In genomic region chr12:104583311-104583710, GRCh38 we compare ENCODE assay signal across 14 cellular contexts.
A peak's percentile ranks its signal among the peaks of the same experiment; 100 is the strongest.
DNase-seq lines count a peak whose midpoint lies in the region; ATAC-seq, FAIRE-seq and TF ChIP-seq lines count a peak whose summit lies in the region.
"Had no signal": no experiment of that assay in that cellular context is flagged by ENCODE, and none has a peak within 500 bp of the region (broad histone marks: within the 10 kb centered on the region; RNA-seq: fewer than 3 reads in every experiment).

No MANE protein-coding gene starts in this region.

- no TSS peak for BruUV-seq in A673 (replicated peaks; lab: Mats Ljungman, UMichigan)

- no peak overlapping the region for H3K4me3 Mint-ChIP-seq in activated T-helper 17 cell treated with anti-CD3 and anti-CD28 coated beads, Interleukin-2, amount 50 U/mL, for 72 hours
- no peak overlapping the region for H3K4me3 Mint-ChIP-seq in GM23338

- TF ChIP-seq CTCF in mucosa of descending colon (IDR thresholded peaks at IDR 0.05): no peak
- TF ChIP-seq CTCF in GM23338 (conservative IDR thresholded peaks at IDR 0.05; ENCODE audit: low read depth in 2 of 2): no peak
- no peak for TF ChIP-seq CTCF in A673 (conservative IDR thresholded peaks at IDR 0.05; ENCODE audit: low read depth, low read length)

- H3K4me2 ChIP-seq in GM23338: no peak overlapping the region

- H3K4me1 Mint-ChIP-seq in activated T-helper 17 cell treated with anti-CD3 and anti-CD28 coated beads, Interleukin-2, amount 50 U/mL, for 72 hours: peaks cover 54% of the 10 kb centered on the region
- peaks cover 19% of the 10 kb centered on the region for H3K4me1 Mint-ChIP-seq in GM23338

- H3K79me2 ChIP-seq in GM23338 (replicated peaks; ENCODE audit: insufficient read depth): no peaks in the 10 kb centered on the region

- H3K4me1 ChIP-seq in mucosa of descending colon (ENCODE audit: low read depth): peaks cover 3% of the 10 kb centered on the region
- peaks cover 5% of the 10 kb centered on the region; the same call in 1 of the 2 replicates for H3K4me1 ChIP-seq in GM23338 (ENCODE audit: insufficient read depth)
- H3K4me1 ChIP-seq in A673 (ENCODE audit: insufficient read depth, low read length, poor library complexity, severe bottlenecking): no peaks in the 10 kb centered on the region
- H3K4me1 ChIP-seq: uterus had no signal

- no peak for DNase-seq in GM12891 (ENCODE audit: insufficient read length, low spot score)
- DNase-seq in SKM-1 (lab: John Stamatoyannopoulos, UW; ENCODE audit: unreplicated experiment): no peak
- DNase-seq in mucosa of descending colon: no peak
- DNase-seq in GM23338 (ENCODE audit: low spot score): no peak
- no peak for DNase-seq in A673 (ENCODE audit: low spot score)
- DNase-seq: activated naive CD4-positive, alpha-beta T cell treated with anti-CD3 and anti-CD28 coated beads, Interleukin-2, amount 50 U/mL, for 16 hours; GOT3; NCI-H1092; NCI-H524; SIG-M5; uterus had no signal

- H3K27me3 ChIP-seq in GM23338 (ENCODE audit: insufficient read depth) (no peaks in the 10 kb centered on the region), A673 (replicated peaks; ENCODE audit: insufficient read depth, low read depth, low read length, poor library complexity) (no peaks in the 10 kb centered on the region)
- H3K27me3 ChIP-seq: uterus had no signal

- H3K27ac ChIP-seq in GM23338 (ENCODE audit: low read depth) (no peak overlapping the region), A673 (ENCODE audit: low read depth, low read length, poor library complexity, severe bottlenecking) (no peak overlapping the region)
- H3K27ac ChIP-seq: uterus had no signal

- no peaks in the 10 kb centered on the region for H3K9me3 Mint-ChIP-seq in activated T-helper 17 cell treated with anti-CD3 and anti-CD28 coated beads, Interleukin-2, amount 50 U/mL, for 72 hours
- H3K9me3 Mint-ChIP-seq in GM23338: no peaks in the 10 kb centered on the region

- intact Hi-C loops in mucosa of descending colon (cut with DNase I, micrococcal nuclease): loop anchor here in 1 of 2 donors (5.0 kb wide), 1 partner anchor 126 kb away; the partner anchor contains the start of gene CHST11
- intact Hi-C loops in A673 (cut with micrococcal nuclease; ENCODE audit: unreplicated experiment): no loop called here

- no peak overlapping the region for H2AFZ ChIP-seq in GM23338

- FAIRE-seq in GM12891 (lab: Jason Lieb, UNC): no peak

- H3K27me3 Mint-ChIP-seq in activated T-helper 17 cell treated with anti-CD3 and anti-CD28 coated beads, Interleukin-2, amount 50 U/mL, for 72 hours: no peaks in the 10 kb centered on the region
- H3K27me3 Mint-ChIP-seq in GM23338 (ENCODE audit: insufficient read depth, low read depth, poor library complexity): peaks cover 4% of the 10 kb centered on the region

- H3K4me3 ChIP-seq in mucosa of descending colon (no peak overlapping the region), GM23338 (no peak overlapping the region), A673 (ENCODE audit: low read depth, low read length, poor library complexity, severe bottlenecking) (no peak overlapping the region)
- H3K4me3 ChIP-seq: uterus had no signal

- H3K36me3 ChIP-seq in mucosa of descending colon (ENCODE audit: low read depth) (no peaks in the 10 kb centered on the region), GM23338 (ENCODE audit: insufficient read depth) (no peaks in the 10 kb centered on the region), A673 (ENCODE audit: insufficient read depth, low read length, poor library complexity, severe bottlenecking) (no peaks in the 10 kb centered on the region)
- H3K36me3 ChIP-seq: uterus had no signal

- CTCF ChIA-PET in A673 (lab: Charles Lee): no interaction called here

- H3K9me3 ChIP-seq in mucosa of descending colon (no peaks in the 10 kb centered on the region), A673 (ENCODE audit: low read depth, low read length, poor library complexity, severe bottlenecking) (no peaks in the 10 kb centered on the region)
- H3K9me3 ChIP-seq: uterus had no signal

- POLR2A ChIA-PET in A673 (lab: Charles Lee; ENCODE audit: low non-redundant PET): no interaction called here

- TF ChIP-seq POLR2A in GM12891 (IDR thresholded peaks at IDR 0.05; ENCODE audit: low read depth, low read length): no peak

- H4K20me1 ChIP-seq in GM23338 (replicated peaks; ENCODE audit: insufficient read depth): peaks cover 5% of the 10 kb centered on the region; the same call in 1 of the 2 replicates

- H3K27ac Mint-ChIP-seq in activated T-helper 17 cell treated with anti-CD3 and anti-CD28 coated beads, Interleukin-2, amount 50 U/mL, for 72 hours: no peak overlapping the region
- H3K27ac Mint-ChIP-seq in GM23338: no peak overlapping the region

- H3F3A ChIP-seq in GM23338 (replicated peaks; ENCODE audit: low read depth): no peaks in the 10 kb centered on the region

- no peaks in the 10 kb centered on the region for H3K36me3 Mint-ChIP-seq in activated T-helper 17 cell treated with anti-CD3 and anti-CD28 coated beads, Interleukin-2, amount 50 U/mL, for 72 hours (ENCODE audit: low read depth)
- no peaks in the 10 kb centered on the region for H3K36me3 Mint-ChIP-seq in GM23338 (ENCODE audit: low read depth)

- H3K9me2 ChIP-seq in GM23338 (ENCODE audit: insufficient read depth): no peaks in the 10 kb centered on the region

- peak; percentile 44 for ATAC-seq in GM19463 (IDR thresholded peaks at IDR 0.05; ENCODE audit: unreplicated experiment)
- peak; percentile 39 for ATAC-seq in HG02973 (IDR thresholded peaks at IDR 0.05; ENCODE audit: unreplicated experiment)
- peak; percentile 51 for ATAC-seq in activated T-helper 17 cell treated with anti-CD3 and anti-CD28 coated beads, Interleukin-2, amount 50 U/mL, for 72 hours (replicated peaks)
- ATAC-seq in mucosa of descending colon: no peak
- ATAC-seq in GM23338: no peak

TF ChIP-seq in GM12891, 5 proteins besides CTCF, POLR2A, EP300 and RAD21:
- TF ChIP-seq POU2F2 (IDR thresholded peaks at IDR 0.05; ENCODE audit: low read depth, low read length): peak; percentile 44; the same call in 1 of the 2 replicates
- TF ChIP-seq TAF1 (IDR thresholded peaks at IDR 0.05; ENCODE audit: low read depth, low read length): no peak
- no peak for TF ChIP-seq SPI1 (IDR thresholded peaks at IDR 0.05; ENCODE audit: low read depth, low read length)
- TF ChIP-seq PAX5 (IDR thresholded peaks at IDR 0.05; ENCODE audit: insufficient read depth, low read length, severe bottlenecking): no peak

TF ChIP-seq in GM23338, 12 proteins besides CTCF, POLR2A, EP300 and RAD21 (continues in another document):
- no peak for TF ChIP-seq NANOG (IDR thresholded peaks at IDR 0.05; ENCODE audit: borderline replicate concordance)
- TF ChIP-seq EZH2 (IDR thresholded peaks at IDR 0.05; ENCODE audit: low read depth, unreplicated experiment): no peak
- no peak for TF ChIP-seq POLR2AphosphoS5 (IDR thresholded peaks at IDR 0.05; ENCODE audit: low read depth)
- no peak for TF ChIP-seq REST (IDR thresholded peaks at IDR 0.05; ENCODE audit: unreplicated experiment)

Comparison
In these comparisons a context has a peak if more than half of its experiments do, and no peak if none do; other contexts are left out.
1. ATAC-seq: peak in GM19463 (single experiment), HG02973 (single experiment) and activated T-helper 17 cell treated with anti-CD3 and anti-CD28 coated beads, Interleukin-2, amount 50 U/mL, for 72 hours (single experiment); none in mucosa of descending colon (single experiment) and GM23338 (single experiment).